1 cellular context compared by ENCODE assay signal in genomic region chr5:153959134-153959957, GRCh38.
TF ChIP-seq lines count a peak whose summit lies in the region.

No MANE protein-coding gene starts in this region.

TF ChIP-seq in SK-N-SH, 30 proteins besides CTCF, POLR2A, EP300 and RAD21 (continued from another document):
- TF ChIP-seq, protein P1, sequence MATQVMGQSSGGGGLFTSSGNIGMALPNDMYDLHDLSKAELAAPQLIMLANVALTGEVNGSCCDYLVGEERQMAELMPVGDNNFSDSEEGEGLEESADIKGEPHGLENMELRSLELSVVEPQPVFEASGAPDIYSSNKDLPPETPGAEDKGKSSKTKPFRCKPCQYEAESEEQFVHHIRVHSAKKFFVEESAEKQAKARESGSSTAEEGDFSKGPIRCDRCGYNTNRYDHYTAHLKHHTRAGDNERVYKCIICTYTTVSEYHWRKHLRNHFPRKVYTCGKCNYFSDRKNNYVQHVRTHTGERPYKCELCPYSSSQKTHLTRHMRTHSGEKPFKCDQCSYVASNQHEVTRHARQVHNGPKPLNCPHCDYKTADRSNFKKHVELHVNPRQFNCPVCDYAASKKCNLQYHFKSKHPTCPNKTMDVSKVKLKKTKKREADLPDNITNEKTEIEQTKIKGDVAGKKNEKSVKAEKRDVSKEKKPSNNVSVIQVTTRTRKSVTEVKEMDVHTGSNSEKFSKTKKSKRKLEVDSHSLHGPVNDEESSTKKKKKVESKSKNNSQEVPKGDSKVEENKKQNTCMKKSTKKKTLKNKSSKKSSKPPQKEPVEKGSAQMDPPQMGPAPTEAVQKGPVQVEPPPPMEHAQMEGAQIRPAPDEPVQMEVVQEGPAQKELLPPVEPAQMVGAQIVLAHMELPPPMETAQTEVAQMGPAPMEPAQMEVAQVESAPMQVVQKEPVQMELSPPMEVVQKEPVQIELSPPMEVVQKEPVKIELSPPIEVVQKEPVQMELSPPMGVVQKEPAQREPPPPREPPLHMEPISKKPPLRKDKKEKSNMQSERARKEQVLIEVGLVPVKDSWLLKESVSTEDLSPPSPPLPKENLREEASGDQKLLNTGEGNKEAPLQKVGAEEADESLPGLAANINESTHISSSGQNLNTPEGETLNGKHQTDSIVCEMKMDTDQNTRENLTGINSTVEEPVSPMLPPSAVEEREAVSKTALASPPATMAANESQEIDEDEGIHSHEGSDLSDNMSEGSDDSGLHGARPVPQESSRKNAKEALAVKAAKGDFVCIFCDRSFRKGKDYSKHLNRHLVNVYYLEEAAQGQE (IDR thresholded peaks at IDR 0.05; ENCODE audit: low read depth, low read length) = 0 out of 2 replicates have a peak, but pooled peaks have one; percentile 35
- TF ChIP-seq TEAD4 (IDR thresholded peaks at IDR 0.05; ENCODE audit: borderline replicate concordance, insufficient read depth) (peak; percentile 96), FOXM1 (IDR thresholded peaks at IDR 0.05; ENCODE audit: low read depth) (no peak), FOXJ3 (CRISPR knock-in tag; IDR thresholded peaks at IDR 0.05) (no peak), RCOR1 (IDR thresholded peaks at IDR 0.05; ENCODE audit: low read length) (no peak), YY1 (IDR thresholded peaks at IDR 0.05; ENCODE audit: low read depth) (no peak), FOSL2 (IDR thresholded peaks at IDR 0.05; ENCODE audit: borderline replicate concordance, low read depth) (peak; percentile 9; the same call in 1 of the 2 replicates), TAF1 (IDR thresholded peaks at IDR 0.05; ENCODE audit: borderline replicate concordance, low read depth, low read length) (no peak), POLR2AphosphoS5 (IDR thresholded peaks at IDR 0.05; ENCODE audit: low read depth, low read length) (peak; percentile 29; the same call in 1 of the 2 replicates)
- TF ChIP-seq, protein P2, sequence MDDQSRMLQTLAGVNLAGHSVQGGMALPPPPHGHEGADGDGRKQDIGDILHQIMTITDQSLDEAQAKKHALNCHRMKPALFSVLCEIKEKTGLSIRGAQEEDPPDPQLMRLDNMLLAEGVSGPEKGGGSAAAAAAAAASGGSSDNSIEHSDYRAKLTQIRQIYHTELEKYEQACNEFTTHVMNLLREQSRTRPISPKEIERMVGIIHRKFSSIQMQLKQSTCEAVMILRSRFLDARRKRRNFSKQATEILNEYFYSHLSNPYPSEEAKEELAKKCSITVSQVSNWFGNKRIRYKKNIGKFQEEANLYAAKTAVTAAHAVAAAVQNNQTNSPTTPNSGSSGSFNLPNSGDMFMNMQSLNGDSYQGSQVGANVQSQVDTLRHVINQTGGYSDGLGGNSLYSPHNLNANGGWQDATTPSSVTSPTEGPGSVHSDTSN (IDR thresholded peaks at IDR 0.05) = peak; percentile 40
